ENCODE assay signal across 8 cellular contexts in genomic region chr10:22324893-22325271, GRCh38. TPM values are rescaled to one million over a fixed set of nuclear protein-coding genes. Genes with fewer than 3 reads are reported as not detected.
DNase-seq lines count a peak whose midpoint lies in the region; ATAC-seq and TF ChIP-seq lines count a peak whose summit lies in the region.

No MANE protein-coding gene starts in this region.

- H3K36me3 Mint-ChIP-seq in H9 (ENCODE audit: insufficient read depth in 1 of 3, low read depth in 3 of 3) (peaks cover 1 to 5% (median 2%) of the 10 kb centered on the region in 3 experiments; a peak in 4 of 7 replicates), T-helper 17 cell (ENCODE audit: low read depth) (peaks cover 3% of the 10 kb centered on the region), glutamatergic neuron (ENCODE audit: unreplicated experiment) (peaks cover 10% of the 10 kb centered on the region)

- H3K27ac Mint-ChIP-seq in H9 = no peak overlapping the region; a peak in 1 of 7 replicates
- peak overlapping the region; percentile 90 for H3K27ac Mint-ChIP-seq in T-helper 17 cell
- no peak overlapping the region for H3K27ac Mint-ChIP-seq in glutamatergic neuron (ENCODE audit: unreplicated experiment)

- H3K9me3 Mint-ChIP-seq in H9 (peaks cover 4 to 5% of the 10 kb centered on the region in 2 experiments; a peak in 2 of 5 replicates), glutamatergic neuron (ENCODE audit: unreplicated experiment) (peaks cover 18% of the 10 kb centered on the region)

- H3K4me1 ChIP-seq in H9 (ENCODE audit: insufficient read depth, low read length) = peaks cover 5% of the 10 kb centered on the region; the same call in 1 of the 2 replicates
- H3K4me1 ChIP-seq in skeletal muscle tissue (ENCODE audit: control insufficient read depth in 3 of 3, insufficient read depth in 3 of 3, low read length in 3 of 3) = peaks cover 14 to 33% (median 18%) of the 10 kb centered on the region in 3 donors

- no peaks in the 10 kb centered on the region for H3K79me2 ChIP-seq in H9 (ENCODE audit: insufficient read depth, low read length)

- H3K18ac ChIP-seq in H9 (ENCODE audit: insufficient read length, low read depth, low read length) = no peak overlapping the region

- ATAC-seq in T-helper 17 cell (no peak), GM18909 (IDR thresholded peaks at IDR 0.05; ENCODE audit: poor library complexity, unreplicated experiment) (no peak), HG02852 (IDR thresholded peaks at IDR 0.05; ENCODE audit: unreplicated experiment) (no peak)

- H2AFZ ChIP-seq in H9 (ENCODE audit: low read length) = no peak overlapping the region

- no peak overlapping the region for H3K27ac ChIP-seq in H9 (ENCODE audit: insufficient read length, low read depth, low read length)
- no peak overlapping the region for H3K27ac ChIP-seq in skeletal muscle tissue (ENCODE audit: low read depth, low read length)

- no peak overlapping the region for H3K4ac ChIP-seq in H9 (ENCODE audit: low read depth, low read length)

- peaks cover 5% of the 10 kb centered on the region for H3K23me2 ChIP-seq in H9 (ENCODE audit: insufficient read length, low read depth, low read length, poor library complexity, severe bottlenecking)

- H4K5ac ChIP-seq in H9 (ENCODE audit: insufficient read length, low read depth, low read length) = no peak overlapping the region

- DNase-seq in H9 (no peak), T-helper 17 cell (no peak), glutamatergic neuron (no peak), NCI-H82 treated with DMSO at 0.1 percent for 48 hours (lab: John Stamatoyannopoulos, UW; ENCODE audit: unreplicated experiment) (no peak), NCI-H510A treated with DMSO at 0.1 percent for 48 hours (lab: John Stamatoyannopoulos, UW) (no peak)

- H3K9me3 ChIP-seq in H9 (ENCODE audit: control insufficient read depth, low read depth, low read length) (no peaks in the 10 kb centered on the region), T-helper 17 cell (ENCODE audit: control insufficient read depth, low read length, poor library complexity, severe bottlenecking) (no peaks in the 10 kb centered on the region), skeletal muscle tissue (ENCODE audit: control insufficient read depth in 3 of 3, low read length in 3 of 3) (no peaks in the 10 kb centered on the region)

- H3K4me3 Mint-ChIP-seq in H9 (peak overlapping the region; percentile 57 to 84), T-helper 17 cell (peak overlapping the region; percentile 91), glutamatergic neuron (ENCODE audit: unreplicated experiment) (peak overlapping the region; percentile 90)

- H4K8ac ChIP-seq in H9 (replicated peaks; ENCODE audit: insufficient read length, low read depth, low read length) = no peak overlapping the region

- no peak overlapping the region for H3T11ph ChIP-seq in H9 (ENCODE audit: low read length)

- H3K4me1 Mint-ChIP-seq in H9 (peaks cover 34 to 41% of the 10 kb centered on the region in 2 experiments), T-helper 17 cell (peaks cover 28% of the 10 kb centered on the region), glutamatergic neuron (ENCODE audit: low read depth, unreplicated experiment) (peaks cover 16% of the 10 kb centered on the region)

- no peak overlapping the region for H2BK120ac ChIP-seq in H9 (ENCODE audit: low read depth, low read length, poor library complexity, severe bottlenecking)

- H3K27me3 ChIP-seq in H9 (ENCODE audit: insufficient read depth, low read length) (peaks cover 45% of the 10 kb centered on the region), skeletal muscle tissue (ENCODE audit: control insufficient read depth in 3 of 3, insufficient read depth in 3 of 3, low read length in 3 of 3) (peaks cover 0 to 7% (median 0%) of the 10 kb centered on the region in 3 donors)

- no peaks in the 10 kb centered on the region for H4K20me1 ChIP-seq in H9 (ENCODE audit: control insufficient read depth, insufficient read depth, insufficient read length)

- no peak overlapping the region for H2BK5ac ChIP-seq in H9 (ENCODE audit: insufficient read length, low read length)

- no peak overlapping the region for H4K91ac ChIP-seq in H9 (ENCODE audit: insufficient read length, low read depth, low read length)

- no peak overlapping the region for H2AK5ac ChIP-seq in H9 (ENCODE audit: insufficient read length, low read length)

- H2BK20ac ChIP-seq in H9 (ENCODE audit: low read depth, low read length, poor library complexity, severe bottlenecking) = no peak overlapping the region

- H3K27me3 Mint-ChIP-seq in H9 (ENCODE audit: low read depth) (peaks cover 78% of the 10 kb centered on the region), T-helper 17 cell (peaks cover 4% of the 10 kb centered on the region), glutamatergic neuron (ENCODE audit: unreplicated experiment) (peaks cover 30% of the 10 kb centered on the region)

- no peak overlapping the region for H3K9ac ChIP-seq in H9 (ENCODE audit: extremely low read depth, insufficient read length, low read length)
- peak overlapping the region in 2 of 3 donors; percentile 48 to 52 for H3K9ac ChIP-seq in skeletal muscle tissue (ENCODE audit: low read depth in 1 of 3, low read length in 3 of 3)

- H3K79me1 ChIP-seq in H9 (ENCODE audit: insufficient read depth, low read depth, low read length, poor library complexity, severe bottlenecking) = no peaks in the 10 kb centered on the region

- no peak overlapping the region for H3K14ac ChIP-seq in H9 (ENCODE audit: insufficient read depth, low read length)

- no peak overlapping the region for H3K23ac ChIP-seq in H9 (ENCODE audit: insufficient read length, low read depth, low read length)

- H3K4me2 ChIP-seq in H9 (ENCODE audit: insufficient read depth, insufficient read length, low read length) = peak overlapping the region; percentile 81

- H3K36me3 ChIP-seq in skeletal muscle tissue (ENCODE audit: control insufficient read depth in 3 of 3, insufficient read depth in 3 of 3, low read length in 3 of 3) = peaks cover 8 to 21% (median 21%) of the 10 kb centered on the region in 3 donors

- no peak overlapping the region for H2BK15ac ChIP-seq in H9 (ENCODE audit: low read depth, low read length)

- H3K56ac ChIP-seq in H9 (ENCODE audit: insufficient read length, low read depth, low read length) = no peak overlapping the region

- H2BK12ac ChIP-seq in H9 (ENCODE audit: insufficient read length, low read depth, low read length) = no peak overlapping the region

- no CpG with 5 or more reads among the region's 9 CpGs for WGBS in H9 (ENCODE audit: extremely low coverage, insufficient read length, low lambda C conversion rate)

- H3K4me3 ChIP-seq in skeletal muscle tissue (ENCODE audit: low read length in 3 of 3) = peak overlapping the region; percentile 57 to 74 (median 67)

- TF ChIP-seq CTCF in H9 (conservative IDR thresholded peaks at IDR 0.05) (no peak), glutamatergic neuron (IDR thresholded peaks at IDR 0.05; ENCODE audit: partially characterized antibody, unreplicated experiment) (no peak)

RNA-seq across cellular contexts. Expression of gene BMI1, which starts 4.0 kb away (rescaled TPM):
- 5.3 and 6.8 TPM in 2 replicates for total RNA-seq in H9 (2021)
- 10 to 100 TPM; 53.5 to 72.4 TPM for total RNA-seq in T-helper 17 cell
- total RNA-seq in glutamatergic neuron (ENCODE audit: unreplicated experiment) = 23.3 TPM
- total RNA-seq in skeletal muscle tissue = 31.3 TPM

RNA-seq across cellular contexts. Expression of gene COMMD3, which starts 8.7 kb away (rescaled TPM):
- total RNA-seq in H9 (2021) (2.4 and 5.1 TPM in 2 replicates), T-helper 17 cell (10 to 100 TPM; 35.0 to 37.3 TPM), glutamatergic neuron (ENCODE audit: unreplicated experiment) (31.7 TPM), skeletal muscle tissue (71.5 TPM)

RNA-seq across cellular contexts. Expression of gene SPAG6, which starts 20.4 kb away (rescaled TPM):
- total RNA-seq in H9 (2021) (0.24 and 0.29 TPM in 2 replicates), T-helper 17 cell (not detected), glutamatergic neuron (ENCODE audit: unreplicated experiment) (not detected), skeletal muscle tissue (2.6 TPM)
